ENCODE assay signal across 19 cellular contexts in genomic region chr1:202229376-202229775, GRCh38. TPM values are rescaled to one million over a fixed set of nuclear protein-coding genes. Genes with fewer than 3 reads are reported as not detected.
DNase-seq lines count a peak whose midpoint lies in the region; ATAC-seq and TF ChIP-seq lines count a peak whose summit lies in the region.
"Had no signal": no experiment of that assay in that cellular context is flagged by ENCODE, and none has a peak within 500 bp of the region (broad histone marks: within the 10 kb centered on the region; RNA-seq: fewer than 3 reads in every experiment).

No MANE protein-coding gene starts in this region.

- H3K4me3 ChIP-seq in BLaER1 treated with 17β-estradiol and CSF1 and Interleukin-3, amounts not matched to agents 10 nM and 100 nM, result no peak overlapping the region
- H3K4me3 ChIP-seq in HEK293 (ENCODE audit: low read depth, low read length) (no peak overlapping the region), mammary epithelial cell (replicated peaks in 1 of 3; ENCODE audit: insufficient read depth in 1 of 3, low read depth in 2 of 3, low read length in 3 of 3) (no peak overlapping the region), hepatocyte (no peak overlapping the region)
- H3K4me3 ChIP-seq: SK-N-MC had no signal

- no peak overlapping the region for H3K27ac Mint-ChIP-seq in stimulated activated naive B cell treated with anti-CD40 and anti-IgM and Interleukin-4, amounts not matched to agents 10 μg/mL and 1 μg/mL and 100 μg/mL, for 72 hours
- H3K27ac Mint-ChIP-seq: H9 had no signal

- DNase-seq in mammary epithelial cell (peak; percentile 71), hepatocyte (ENCODE audit: low spot score) (peak; percentile 34), hepatic stellate cell (ENCODE audit: low spot score) (no peak)
- no peak for DNase-seq in stimulated activated naive B cell treated with anti-CD40 and anti-IgM and Interleukin-4, amounts not matched to agents 10 μg/mL and 1 μg/mL and 100 μg/mL, for 72 hours
- DNase-seq: Caco-2, H9, KBM-7, NCI-H1092, NCI-H146, NCI-H2081 treated with DMSO at 0.1 percent for 48 hours, NCI-H510A, NCI-H774, Right ventricle myocardium superior had no signal

- no peaks in the 10 kb centered on the region for H3K27me3 ChIP-seq in BLaER1 treated with 17β-estradiol and CSF1 and Interleukin-3, amounts not matched to agents 10 nM and 100 nM
- no peaks in the 10 kb centered on the region for H3K27me3 ChIP-seq in mammary epithelial cell (ENCODE audit: insufficient read depth, low read length)
- H3K27me3 ChIP-seq in hepatocyte, result no peaks in the 10 kb centered on the region

- H3K79me2 ChIP-seq in mammary epithelial cell (ENCODE audit: insufficient read depth, low read length), result no peaks in the 10 kb centered on the region
- no peaks in the 10 kb centered on the region for H3K79me2 ChIP-seq in hepatocyte

- no peak for TF ChIP-seq CTCF in HEK293 (tag by site-specific recombination; IDR thresholded peaks at IDR 0.05)
- no peak for TF ChIP-seq CTCF in mammary epithelial cell (conservative IDR thresholded peaks at IDR 0.05 in 1 of 2, IDR thresholded peaks at IDR 0.05 in 1 of 2; ENCODE audit: extremely low read depth in 1 of 2, insufficient read depth in 1 of 2, low read depth in 1 of 2, low read length in 2 of 2)
- no peak for TF ChIP-seq CTCF in hepatocyte (IDR thresholded peaks at IDR 0.05; ENCODE audit: poor library complexity)

- in situ Hi-C loops in mammary epithelial cell (cut with MboI; ENCODE audit: low sequenced_read_pairs in 2 of 2), result no loop called here

- no peak overlapping the region for H3K4me3 Mint-ChIP-seq in stimulated activated naive B cell treated with anti-CD40 and anti-IgM and Interleukin-4, amounts not matched to agents 10 μg/mL and 1 μg/mL and 100 μg/mL, for 72 hours
- H3K4me3 Mint-ChIP-seq: H9 had no signal

- H3K27me3 Mint-ChIP-seq in stimulated activated naive B cell treated with anti-CD40 and anti-IgM and Interleukin-4, amounts not matched to agents 10 μg/mL and 1 μg/mL and 100 μg/mL, for 72 hours, result peaks cover 4 to 12% of the 10 kb centered on the region in 2 donors

- dilution Hi-C loops in mammary epithelial cell (cut with HindIII; ENCODE audit: low sequenced_read_pairs), result loop anchor here (5.0 kb wide), 1 partner anchor 67 kb away; the partner anchor contains the start of gene PTPN7

- no peak for ATAC-seq in stimulated activated naive B cell treated with anti-CD40 and anti-IgM and Interleukin-4, amounts not matched to agents 10 μg/mL and 1 μg/mL and 100 μg/mL, for 72 hours (replicated peaks)
- ATAC-seq in HG03378 (IDR thresholded peaks at IDR 0.05; ENCODE audit: unreplicated experiment) (no peak), GM18868 (IDR thresholded peaks at IDR 0.05; ENCODE audit: unreplicated experiment) (no peak)

- peaks cover 0 to 4% (median 0%) of the 10 kb centered on the region in 11 experiments; a peak in 1 of 22 replicates for H4K20me1 ChIP-seq in BLaER1 treated with 17β-estradiol and CSF1 and Interleukin-3, amounts not matched to agents 10 nM and 100 nM
- H4K20me1 ChIP-seq in mammary epithelial cell (ENCODE audit: insufficient read depth, low read length), result no peaks in the 10 kb centered on the region
- H4K20me1 ChIP-seq in hepatocyte (ENCODE audit: insufficient read depth, poor library complexity, severe bottlenecking), result no peaks in the 10 kb centered on the region

- H3K36me3 ChIP-seq in BLaER1 treated with 17β-estradiol and CSF1 and Interleukin-3, amounts not matched to agents 10 nM and 100 nM, result peaks cover 0 to 53% (median 0%) of the 10 kb centered on the region in 11 experiments; a peak in 6 of 22 replicates
- no peaks in the 10 kb centered on the region for H3K36me3 ChIP-seq in HEK293 (ENCODE audit: control insufficient read depth in 2 of 2, insufficient read depth in 1 of 2, low read length in 2 of 2)
- no peaks in the 10 kb centered on the region for H3K36me3 ChIP-seq in mammary epithelial cell (ENCODE audit: insufficient read depth, low read length)
- no peaks in the 10 kb centered on the region for H3K36me3 ChIP-seq in hepatocyte (replicated peaks; ENCODE audit: insufficient read depth, low read depth)

- H3K4me2 ChIP-seq in BLaER1 treated with 17β-estradiol and CSF1 and Interleukin-3, amounts not matched to agents 10 nM and 100 nM, result peak overlapping the region in 9 of 11 experiments; percentile 4 to 57 (median 41); a peak in 12 of 22 replicates
- H3K4me2 ChIP-seq in mammary epithelial cell (ENCODE audit: insufficient read depth, low read depth, low read length), result peak overlapping the region; percentile 32
- no peak overlapping the region for H3K4me2 ChIP-seq in hepatocyte

- no TSS peak for BruUV-seq in mammary epithelial cell (replicated peaks; lab: Mats Ljungman, UMichigan)

- no peaks in the 10 kb centered on the region for H3K9me2 ChIP-seq in hepatocyte (replicated peaks; ENCODE audit: insufficient read depth)

- H3K4me1 Mint-ChIP-seq in stimulated activated naive B cell treated with anti-CD40 and anti-IgM and Interleukin-4, amounts not matched to agents 10 μg/mL and 1 μg/mL and 100 μg/mL, for 72 hours, result peaks cover 13 to 22% of the 10 kb centered on the region in 2 donors

- 2% methylated on average over 5 of the region's 5 CpGs for WGBS in mammary epithelial cell (ENCODE audit: low coverage, missing lambda C conversion rate)
- WGBS in hepatocyte (ENCODE audit: low lambda C conversion rate, missing lambda C conversion rate), result 41% methylated on average over 5 of the region's 5 CpGs

- peaks cover 6 to 64% (median 54%) of the 10 kb centered on the region in 10 experiments for H3K4me1 ChIP-seq in BLaER1 treated with 17β-estradiol and CSF1 and Interleukin-3, amounts not matched to agents 10 nM and 100 nM
- H3K4me1 ChIP-seq in HEK293 (ENCODE audit: control insufficient read depth, insufficient read depth, low read length) (no peaks in the 10 kb centered on the region), mammary epithelial cell (ENCODE audit: insufficient read depth, low read length) (peaks cover 16% of the 10 kb centered on the region), hepatocyte (ENCODE audit: insufficient read depth) (no peaks in the 10 kb centered on the region)

- H3K9ac ChIP-seq in BLaER1 treated with 17β-estradiol and CSF1 and Interleukin-3, amounts not matched to agents 10 nM and 100 nM, result no peak overlapping the region
- no peak overlapping the region for H3K9ac ChIP-seq in mammary epithelial cell (ENCODE audit: insufficient read depth, low read length)

- intact Hi-C loops in mammary epithelial cell (cut with micrococcal nuclease), result no loop called here

- H3K9me3 Mint-ChIP-seq in stimulated activated naive B cell treated with anti-CD40 and anti-IgM and Interleukin-4, amounts not matched to agents 10 μg/mL and 1 μg/mL and 100 μg/mL, for 72 hours, result no peaks in the 10 kb centered on the region
- H3K9me3 Mint-ChIP-seq: H9 had no signal

- H3K27ac ChIP-seq in BLaER1 treated with 17β-estradiol and CSF1 and Interleukin-3, amounts not matched to agents 10 nM and 100 nM, result 0 out of 22 replicates have a peak overlapping the region, but pooled peaks of 1 of the 11 experiments have one; percentile 23
- no peak overlapping the region for H3K27ac ChIP-seq in HEK293 (ENCODE audit: extremely low read depth, low read depth, low read length)
- no peak overlapping the region for H3K27ac ChIP-seq in mammary epithelial cell (ENCODE audit: insufficient read depth, low read depth, low read length)
- no peak overlapping the region for H3K27ac ChIP-seq in hepatocyte
- H3K27ac ChIP-seq: SK-N-MC had no signal

- POLR2A ChIA-PET in HEK293 (lab: Yijun Ruan, JAX), result no interaction called here

- H3K36me3 Mint-ChIP-seq in stimulated activated naive B cell treated with anti-CD40 and anti-IgM and Interleukin-4, amounts not matched to agents 10 μg/mL and 1 μg/mL and 100 μg/mL, for 72 hours, result no peaks in the 10 kb centered on the region

- H3K9me3 ChIP-seq in BLaER1 treated with 17β-estradiol and CSF1 and Interleukin-3, amounts not matched to agents 10 nM and 100 nM (replicated peaks in 1 of 11), result no peaks in the 10 kb centered on the region
- H3K9me3 ChIP-seq in HEK293 (ENCODE audit: control insufficient read depth, insufficient read depth, low read depth, low read length) (no peaks in the 10 kb centered on the region), mammary epithelial cell (replicated peaks; ENCODE audit: insufficient read depth, low read length) (no peaks in the 10 kb centered on the region), hepatocyte (ENCODE audit: low read depth) (no peaks in the 10 kb centered on the region)
- H3K9me3 ChIP-seq: Caco-2 had no signal

- CTCF ChIA-PET in HEK293 (lab: Yijun Ruan, JAX), result interaction anchor here (0.7 to 2.3 kb wide), 2 partner anchors 15 to 80 kb away, joined by 6 read pairs; no protein-coding TSS in a partner anchor
- CTCF ChIA-PET in mammary epithelial cell (lab: Charles Lee; ENCODE audit: low non-redundant PET), result no interaction called here

- H2AFZ ChIP-seq in mammary epithelial cell (ENCODE audit: low read depth, low read length), result peak overlapping the region; percentile 60
- no peak overlapping the region for H2AFZ ChIP-seq in hepatocyte

TF ChIP-seq in HEK293, 187 proteins besides CTCF, POLR2A, EP300 and RAD21:
- TF ChIP-seq PRDM4 (tag by site-specific recombination; IDR thresholded peaks at IDR 0.05) (no peak), EGR2 (tag by site-specific recombination; IDR thresholded peaks at IDR 0.05; ENCODE audit: low read depth) (peak; percentile 74), HOXA7 (CRISPR knock-in tag; IDR thresholded peaks at IDR 0.05; ENCODE audit: borderline replicate concordance) (no peak), ZFHX2 (tag by site-specific recombination; conservative IDR thresholded peaks at IDR 0.05) (peak; percentile 73)

RNA-seq across cellular contexts. Expression of gene LGR6, which starts 35.8 kb away (rescaled TPM):
- under 1 TPM; 0.45 to 0.50 TPM for total RNA-seq in mammary epithelial cell
- polyA plus RNA-seq in mammary epithelial cell, result 0.15 TPM
- polyA minus RNA-seq in mammary epithelial cell, result not detected
- 0.32 and 0.80 TPM in 2 replicates for total RNA-seq in hepatocyte
- polyA plus RNA-seq in hepatocyte, result 1.1 and 1.5 TPM in 2 replicates
- total RNA-seq: M059J had no signal

Comparison
In these comparisons a context has a peak if more than half of its experiments do, and no peak if none do; other contexts are left out.
1. DNase-seq: peak in mammary epithelial cell (single experiment) and hepatocyte (single experiment); none in stimulated activated naive B cell treated with anti-CD40 and anti-IgM and Interleukin-4, amounts not matched to agents 10 μg/mL and 1 μg/mL and 100 μg/mL, for 72 hours (single experiment) and hepatic stellate cell (single experiment).